In the genomic region with DNA sequence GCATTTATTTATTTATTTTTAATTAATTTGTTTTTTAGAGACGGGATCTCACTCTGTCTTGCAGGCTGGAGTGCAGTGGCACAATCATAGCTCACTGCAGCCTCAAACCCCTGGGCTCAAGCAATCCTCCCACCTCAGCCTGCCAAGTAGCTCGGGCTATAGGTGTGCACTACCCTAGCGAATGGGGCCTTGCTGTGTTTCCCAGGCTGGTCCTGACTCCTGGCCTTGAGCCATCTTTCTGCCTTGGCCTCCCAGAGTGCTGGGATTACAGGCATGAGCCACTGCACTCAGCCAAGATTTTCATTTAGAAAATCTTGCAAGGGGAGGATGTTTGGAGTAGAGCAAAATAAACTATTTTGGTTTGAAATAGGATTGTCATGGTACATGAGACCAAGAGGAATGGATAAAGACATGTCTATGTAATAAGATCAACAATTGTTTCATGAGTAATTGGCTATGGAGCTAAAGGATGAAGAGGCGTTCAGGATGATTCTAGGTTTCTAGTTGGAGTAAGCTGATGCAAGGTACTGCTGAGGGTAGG, we compare ENCODE assay signal across 21 cellular contexts.
DNase-seq lines count a peak whose midpoint lies in the region; ATAC-seq and TF ChIP-seq lines count a peak whose summit lies in the region.
"Had no signal": no experiment of that assay in that cellular context is flagged by ENCODE, and none has a peak within 500 bp of the region (broad histone marks: within the 10 kb centered on the region; RNA-seq: fewer than 3 reads in every experiment).

No MANE protein-coding gene starts in this region.

- H4K5ac ChIP-seq in IMR-90 (ENCODE audit: low read depth, low read length), result no peak overlapping the region

- no peak overlapping the region for H2AFZ ChIP-seq in IMR-90 (replicated peaks; ENCODE audit: low read length, poor library complexity)
- H2AFZ ChIP-seq: GM23338 had no signal

- no TSS peak for BruUV-seq in IMR-90 (replicated peaks; lab: Mats Ljungman, UMichigan)

- no peak overlapping the region for H3K4me3 Mint-ChIP-seq in activated naive CD8-positive, alpha-beta T cell treated with anti-CD3 and anti-CD28 coated beads for 36 hours
- H3K4me3 Mint-ChIP-seq: CD4-positive, alpha-beta memory T cell; GM23338; H9; HFFc6 had no signal

- peaks cover 5% of the 10 kb centered on the region; the same call in 1 of the 2 replicates for H3K36me3 ChIP-seq in IMR-90 (ENCODE audit: control insufficient read depth, insufficient read depth, low read length)
- H3K36me3 ChIP-seq in esophagus muscularis mucosa, result no peaks in the 10 kb centered on the region
- H3K36me3 ChIP-seq in lower lobe of right lung, result no peaks in the 10 kb centered on the region

- no peak overlapping the region for H2AK9ac ChIP-seq in IMR-90 (replicated peaks; ENCODE audit: low read depth, low read length, poor library complexity)

- H3K4me1 ChIP-seq in IMR-90 (ENCODE audit: control insufficient read depth, insufficient read depth, low read length), result peaks cover 10% of the 10 kb centered on the region
- H3K4me1 ChIP-seq in esophagus muscularis mucosa, result peaks cover 0 to 12% (median 6%) of the 10 kb centered on the region in 4 donors
- H3K4me1 ChIP-seq in lower lobe of right lung, result no peaks in the 10 kb centered on the region
- H3K4me1 ChIP-seq: A549 had no signal

- H3K9ac ChIP-seq in IMR-90 (ENCODE audit: low read depth, low read length), result no peak overlapping the region

- no peak overlapping the region for H4K8ac ChIP-seq in IMR-90 (ENCODE audit: low read depth in 2 of 2, low read length in 2 of 2)

- no peak overlapping the region for H2BK5ac ChIP-seq in IMR-90 (ENCODE audit: low read depth, low read length, poor library complexity, severe bottlenecking)

- H3K27ac ChIP-seq in AG04450 (ENCODE audit: low read depth, low read length), result peak overlapping the region; percentile 22
- H3K27ac ChIP-seq in IMR-90 (ENCODE audit: insufficient read depth, low read length), result no peak overlapping the region
- no peak overlapping the region for H3K27ac ChIP-seq in esophagus muscularis mucosa (replicated peaks in 1 of 4)
- no peak overlapping the region for H3K27ac ChIP-seq in lower lobe of right lung
- H3K27ac ChIP-seq: A549 had no signal

- no peak overlapping the region for H3K18ac ChIP-seq in IMR-90 (ENCODE audit: low read depth, low read length)

- dilution Hi-C loops in IMR-90 (cut with HindIII; ENCODE audit: low sequenced_read_pairs, unreplicated experiment), result no loop called here

- no peak overlapping the region for H2BK20ac ChIP-seq in IMR-90 (ENCODE audit: low read depth, low read length)

- no peaks in the 10 kb centered on the region for H3K9me3 Mint-ChIP-seq in activated naive CD8-positive, alpha-beta T cell treated with anti-CD3 and anti-CD28 coated beads for 36 hours
- H3K9me3 Mint-ChIP-seq: GM23338, H9, HFFc6 had no signal

- ATAC-seq in IMR-90 (ENCODE audit: low read depth) (peak; percentile 64), HG02610 (IDR thresholded peaks at IDR 0.05; ENCODE audit: unreplicated experiment) (no peak), lower lobe of right lung (no peak)
- ATAC-seq: A549, GM23338, HCT116 had no signal

- WGBS in IMR-90 (ENCODE audit: extremely low coverage in 2 of 2, insufficient read length in 1 of 2), 2 experiments, result 43% methylated on average over 1 of the region's 4 CpGs; no CpG with 5 or more reads in 1 of the 2 experiments
- 83% methylated on average over 4 of the region's 4 CpGs for WGBS in esophagus muscularis mucosa

- POLR2A ChIA-PET in AG04450 (lab: Yijun Ruan, JAX) (interaction anchor here (1.1 kb wide), 1 partner anchor 16 kb away, joined by 4 read pairs; no protein-coding TSS in a partner anchor), IMR-90 (lab: Charles Lee; ENCODE audit: unreplicated experiment) (no interaction called here)

- no peaks in the 10 kb centered on the region for H3K4me1 Mint-ChIP-seq in activated naive CD8-positive, alpha-beta T cell treated with anti-CD3 and anti-CD28 coated beads for 36 hours

- TF ChIP-seq POLR2A in IMR-90 (IDR thresholded peaks at IDR 0.05; ENCODE audit: low read depth, low read length) (no peak), esophagus muscularis mucosa (IDR thresholded peaks at IDR 0.05; ENCODE audit: low read depth) (no peak)

- no peak overlapping the region for H3K4me2 ChIP-seq in IMR-90 (ENCODE audit: low read depth, low read length)
- H3K4me2 ChIP-seq: A549, GM23338 had no signal

- H2BK15ac ChIP-seq in IMR-90 (ENCODE audit: low read depth, low read length), result no peak overlapping the region

- intact Hi-C loops in IMR-90 (cut with micrococcal nuclease), result no loop called here
- intact Hi-C loops in esophagus muscularis mucosa (cut with DNase I), result no loop called here
- intact Hi-C loops in lower lobe of right lung (cut with DNase I), result no loop called here

- H4K91ac ChIP-seq in IMR-90 (ENCODE audit: insufficient read depth, low read depth, low read length), result no peak overlapping the region

- H2AK5ac ChIP-seq in IMR-90 (ENCODE audit: low read depth, low read length), result no peak overlapping the region

- no peak overlapping the region for H3K14ac ChIP-seq in IMR-90 (replicated peaks; ENCODE audit: low read depth, low read length)

- H3K9me3 ChIP-seq in AG04450 (ENCODE audit: control insufficient read depth, insufficient read depth, low read length), result no peaks in the 10 kb centered on the region
- no peaks in the 10 kb centered on the region for H3K9me3 ChIP-seq in IMR-90 (ENCODE audit: control insufficient read depth, insufficient read depth, low read length)
- no peaks in the 10 kb centered on the region for H3K9me3 ChIP-seq in esophagus muscularis mucosa
- no peaks in the 10 kb centered on the region for H3K9me3 ChIP-seq in lower lobe of right lung
- H3K9me3 ChIP-seq: A549 had no signal

- no peak for TF ChIP-seq EP300 in esophagus muscularis mucosa (IDR thresholded peaks at IDR 0.05)

- H3K27ac Mint-ChIP-seq in activated naive CD8-positive, alpha-beta T cell treated with anti-CD3 and anti-CD28 coated beads for 36 hours, result no peak overlapping the region
- H3K27ac Mint-ChIP-seq: CD4-positive, alpha-beta memory T cell; GM23338; H9; HFFc6 had no signal

- H3K4me3 ChIP-seq in AG04450 (ENCODE audit: low read depth, low read length) (no peak overlapping the region), IMR-90 (ENCODE audit: insufficient read depth, low read depth, low read length) (no peak overlapping the region), esophagus muscularis mucosa (no peak overlapping the region), retinal pigment epithelial cell (ENCODE audit: low read length) (no peak overlapping the region), lower lobe of right lung (no peak overlapping the region)
- H3K4me3 ChIP-seq: A549, GM23338 had no signal

- CTCF ChIA-PET in AG04450 (lab: Charles Lee), result no interaction called here
- CTCF ChIA-PET in IMR-90 (lab: Yijun Ruan, JAX), result no interaction called here

- H3K56ac ChIP-seq in IMR-90 (ENCODE audit: extremely low read depth, insufficient read depth, low read length), result no peak overlapping the region

- in situ Hi-C loops in IMR-90 (cut with MboI; ENCODE audit: low sequenced_read_pairs), result no loop called here

- H3K36me3 Mint-ChIP-seq in activated naive CD8-positive, alpha-beta T cell treated with anti-CD3 and anti-CD28 coated beads for 36 hours, result no peaks in the 10 kb centered on the region

- TF ChIP-seq RAD21 in IMR-90 (IDR thresholded peaks at IDR 0.05; ENCODE audit: low read length), result no peak

- H4K20me1 ChIP-seq in IMR-90 (ENCODE audit: insufficient read depth, low read length), result no peaks in the 10 kb centered on the region

- TF ChIP-seq CTCF in AG04450 (IDR thresholded peaks at IDR 0.05; ENCODE audit: low read depth, low read length), result no peak
- no peak for TF ChIP-seq CTCF in IMR-90 (conservative IDR thresholded peaks at IDR 0.05; ENCODE audit: low read depth, low read length)
- no peak for TF ChIP-seq CTCF in esophagus muscularis mucosa (IDR thresholded peaks at IDR 0.05)
- no peak for TF ChIP-seq CTCF in retinal pigment epithelial cell (conservative IDR thresholded peaks at IDR 0.05; ENCODE audit: low read depth, low read length)
- no peak for TF ChIP-seq CTCF in lower lobe of right lung (IDR thresholded peaks at IDR 0.05)

- H3K27me3 Mint-ChIP-seq in activated naive CD8-positive, alpha-beta T cell treated with anti-CD3 and anti-CD28 coated beads for 36 hours, result no peaks in the 10 kb centered on the region
- H3K27me3 Mint-ChIP-seq: CD4-positive, alpha-beta memory T cell had no signal

- H3K9me1 ChIP-seq in IMR-90 (ENCODE audit: insufficient read depth, low read length), result no peaks in the 10 kb centered on the region; the same call in 1 of the 2 replicates

- no peaks in the 10 kb centered on the region for H3K79me1 ChIP-seq in IMR-90 (ENCODE audit: low read depth in 1 of 2, low read length in 2 of 2)

- no peak overlapping the region for H3K4ac ChIP-seq in IMR-90 (ENCODE audit: low read depth, low read length)

- H3K27me3 ChIP-seq in AG04450 (ENCODE audit: control insufficient read depth, insufficient read depth, low read length) (no peaks in the 10 kb centered on the region), IMR-90 (ENCODE audit: control insufficient read depth, insufficient read depth, low read length) (no peaks in the 10 kb centered on the region), esophagus muscularis mucosa (no peaks in the 10 kb centered on the region), lower lobe of right lung (ENCODE audit: low read depth) (no peaks in the 10 kb centered on the region)

- H3K23ac ChIP-seq in IMR-90 (ENCODE audit: low read depth, low read length), result no peak overlapping the region

- no peak overlapping the region for H2BK120ac ChIP-seq in IMR-90 (ENCODE audit: low read depth, low read length)

- no peak for DNase-seq in AG04450 (ENCODE audit: low read depth, low spot score)
- peak; percentile 35 for DNase-seq in IMR-90
- DNase-seq in esophagus muscularis mucosa (ENCODE audit: extremely low spot score), result peak; percentile 37
- peak; percentile 10 for DNase-seq in retinal pigment epithelial cell (ENCODE audit: low read depth)
- DNase-seq in activated naive CD8-positive, alpha-beta T cell treated with anti-CD3 and anti-CD28 coated beads for 36 hours, result no peak
- DNase-seq in lower lobe of right lung, result no peak
- DNase-seq: 8988T; ACHN; C1 segment of cervical spinal cord; Calu3; CD4-positive, alpha-beta memory T cell; COR-L47; DMS53; DMS79 treated with DMSO at 0.1 percent for 48 hours; GF-D8; H9; HFFc6 had no signal

TF ChIP-seq in IMR-90, 13 proteins besides CTCF, POLR2A, EP300 and RAD21 (continues in another document):
- TF ChIP-seq MXI1 (IDR thresholded peaks at IDR 0.05; ENCODE audit: borderline replicate concordance, low read depth, low read length), result no peak
- TF ChIP-seq FOS (IDR thresholded peaks at IDR 0.05; ENCODE audit: low read depth, low read length), result no peak
- no peak for TF ChIP-seq RFX5 (IDR thresholded peaks at IDR 0.05; ENCODE audit: low read depth, low read length)
- no peak for TF ChIP-seq CHD1 (IDR thresholded peaks at IDR 0.05; ENCODE audit: low read depth, low read length)

Comparison
In these comparisons a context has a peak if more than half of its experiments do, and no peak if none do; other contexts are left out.
1. DNase-seq: peak in IMR-90 (single experiment), esophagus muscularis mucosa (single experiment) and retinal pigment epithelial cell (single experiment); none in AG04450 (single experiment), activated naive CD8-positive, alpha-beta T cell treated with anti-CD3 and anti-CD28 coated beads for 36 hours (single experiment) and lower lobe of right lung (single experiment).